Comparison of ENCODE assay signal across 1 cellular context in the genomic region with DNA sequence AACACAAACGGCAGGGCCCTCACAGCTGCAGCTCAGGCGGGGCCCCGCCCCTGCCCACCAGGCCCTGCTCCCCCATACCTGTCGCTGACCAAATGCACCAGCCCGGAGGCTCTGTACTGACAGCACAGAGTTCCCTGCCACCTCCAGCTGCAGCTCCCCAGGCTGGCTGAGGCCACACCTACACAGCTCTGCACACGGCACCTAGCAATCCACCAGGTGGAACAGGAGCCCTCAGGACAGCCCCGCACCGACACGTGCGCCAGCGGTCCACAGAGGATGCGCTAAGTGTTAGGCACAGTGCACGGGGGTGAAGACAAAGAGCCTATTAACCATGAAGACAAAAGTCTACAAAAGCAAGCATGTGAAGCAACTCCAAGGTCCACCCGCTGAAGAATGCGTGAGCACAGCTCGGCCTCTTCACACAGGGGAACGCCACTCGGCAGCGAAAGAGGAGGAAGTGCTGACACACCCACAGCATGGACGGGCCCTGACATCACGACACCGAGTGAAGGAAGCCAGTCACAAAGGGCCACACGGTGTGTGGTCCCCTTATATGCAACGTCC.
TF ChIP-seq lines count a peak whose summit lies in the region.

No MANE protein-coding gene starts in this region.

TF ChIP-seq in HepG2, 621 proteins besides CTCF, POLR2A, EP300 and RAD21 (continued from another document and continues in another):
- TF ChIP-seq, protein P1, sequence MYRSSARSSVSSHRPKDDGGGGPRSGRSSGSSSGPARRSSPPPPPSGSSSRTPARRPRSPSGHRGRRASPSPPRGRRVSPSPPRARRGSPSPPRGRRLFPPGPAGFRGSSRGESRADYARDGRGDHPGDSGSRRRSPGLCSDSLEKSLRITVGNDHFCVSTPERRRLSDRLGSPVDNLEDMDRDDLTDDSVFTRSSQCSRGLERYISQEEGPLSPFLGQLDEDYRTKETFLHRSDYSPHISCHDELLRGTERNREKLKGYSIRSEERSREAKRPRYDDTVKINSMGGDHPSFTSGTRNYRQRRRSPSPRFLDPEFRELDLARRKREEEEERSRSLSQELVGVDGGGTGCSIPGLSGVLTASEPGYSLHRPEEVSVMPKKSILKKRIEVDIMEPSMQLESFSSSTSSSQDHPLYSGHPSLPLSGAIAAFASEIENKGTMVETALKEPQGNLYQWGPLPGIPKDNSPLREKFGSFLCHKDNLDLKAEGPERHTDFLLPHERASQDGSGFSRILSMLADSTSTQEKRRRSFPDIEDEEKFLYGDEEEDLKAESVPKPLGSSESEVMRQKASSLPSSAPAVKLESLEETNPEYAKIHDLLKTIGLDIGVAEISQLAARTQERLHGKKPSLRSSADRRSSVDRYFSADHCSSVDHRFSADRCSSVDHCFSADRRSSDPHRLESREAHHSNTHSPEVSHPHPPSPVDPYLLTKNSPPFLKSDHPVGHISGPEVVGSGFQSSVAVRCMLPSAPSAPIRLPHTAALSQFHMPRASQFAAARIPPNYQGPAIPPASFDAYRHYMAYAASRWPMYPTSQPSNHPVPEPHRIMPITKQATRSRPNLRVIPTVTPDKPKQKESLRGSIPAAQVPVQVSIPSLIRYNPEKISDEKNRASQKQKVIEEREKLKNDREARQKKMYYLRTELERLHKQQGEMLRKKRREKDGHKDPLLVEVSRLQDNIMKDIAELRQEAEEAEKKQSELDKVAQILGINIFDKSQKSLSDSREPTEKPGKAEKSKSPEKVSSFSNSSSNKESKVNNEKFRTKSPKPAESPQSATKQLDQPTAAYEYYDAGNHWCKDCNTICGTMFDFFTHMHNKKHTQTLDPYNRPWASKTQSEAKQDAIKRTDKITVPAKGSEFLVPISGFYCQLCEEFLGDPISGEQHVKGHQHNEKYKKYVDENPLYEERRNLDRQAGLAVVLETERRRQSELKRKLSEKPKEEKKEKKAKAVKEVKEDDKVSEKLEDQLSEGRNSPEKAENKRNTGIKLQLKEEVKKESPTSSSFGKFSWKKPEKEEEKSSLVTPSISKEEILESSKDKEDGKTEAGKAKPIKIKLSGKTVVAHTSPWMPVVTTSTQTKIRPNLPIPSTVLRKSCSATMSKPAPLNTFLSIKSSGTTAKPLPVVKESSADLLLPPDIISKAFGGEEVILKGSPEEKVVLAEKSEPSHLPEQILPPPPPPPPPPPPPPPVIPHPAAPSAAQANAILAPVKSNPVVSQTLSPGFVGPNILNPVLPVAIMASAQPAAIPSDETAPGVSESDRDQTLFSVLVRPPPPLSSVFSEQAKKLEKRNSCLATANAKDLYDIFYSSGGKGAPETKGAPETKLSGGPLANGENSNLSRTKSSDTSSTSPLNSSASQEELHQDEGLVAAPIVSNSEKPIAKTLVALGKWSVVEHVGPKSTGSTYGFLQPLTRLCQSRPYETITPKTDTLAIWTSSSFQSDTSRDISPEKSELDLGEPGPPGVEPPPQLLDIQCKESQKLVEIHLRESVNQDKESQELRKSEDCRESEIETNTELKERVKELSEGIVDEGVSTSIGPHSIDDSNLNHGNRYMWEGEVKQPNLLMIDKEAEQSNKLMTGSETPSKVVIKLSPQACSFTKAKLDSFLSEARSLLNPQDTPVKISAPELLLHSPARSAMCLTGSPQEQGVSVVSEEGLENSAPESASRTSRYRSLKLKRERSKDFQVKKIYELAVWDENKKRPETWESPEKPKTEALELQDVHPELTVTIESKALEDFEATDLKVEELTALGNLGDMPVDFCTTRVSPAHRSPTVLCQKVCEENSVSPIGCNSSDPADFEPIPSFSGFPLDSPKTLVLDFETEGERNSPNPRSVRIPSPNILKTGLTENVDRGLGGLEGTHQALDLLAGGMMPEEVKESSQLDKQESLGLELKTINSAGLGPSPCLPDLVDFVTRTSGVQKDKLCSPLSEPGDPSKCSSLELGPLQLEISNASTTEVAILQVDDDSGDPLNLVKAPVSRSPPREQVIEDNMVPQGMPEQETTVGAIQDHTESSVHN (CRISPR knock-in tag; IDR thresholded peaks at IDR 0.05): peak; percentile 94
- TF ChIP-seq HNRNPUL1 (IDR thresholded peaks at IDR 0.05; ENCODE audit: low read depth, low read length) (no peak), MYPOP (CRISPR knock-in tag; IDR thresholded peaks at IDR 0.05) (peak; percentile 93; the same call in 1 of the 2 replicates), HDAC2 (CRISPR knock-in tag; IDR thresholded peaks at IDR 0.05) (peak; percentile 85), ZNF720 (CRISPR knock-in tag; IDR thresholded peaks at IDR 0.05) (no peak), ATRX (CRISPR knock-in tag; IDR thresholded peaks at IDR 0.05; ENCODE audit: borderline replicate concordance) (no peak), SALL2 (CRISPR knock-in tag; IDR thresholded peaks at IDR 0.05) (peak; percentile 92), ZFX (CRISPR knock-in tag; IDR thresholded peaks at IDR 0.05; ENCODE audit: low read depth) (peak; percentile 72), ZNF446 (CRISPR knock-in tag; IDR thresholded peaks at IDR 0.05) (no peak), U2AF2 (IDR thresholded peaks at IDR 0.05; ENCODE audit: low read depth, low read length) (no peak), SNRNP70 (IDR thresholded peaks at IDR 0.05; ENCODE audit: low read depth, low read length) (no peak), MEIS1 (CRISPR knock-in tag; IDR thresholded peaks at IDR 0.05; ENCODE audit: borderline replicate concordance) (peak; percentile 66; the same call in 1 of the 2 replicates), WIZ (CRISPR knock-in tag; IDR thresholded peaks at IDR 0.05) (no peak), TFE3 (CRISPR knock-in tag; IDR thresholded peaks at IDR 0.05) (peak; percentile 49; the same call in 1 of the 2 replicates), MIER3 (CRISPR knock-in tag; IDR thresholded peaks at IDR 0.05; ENCODE audit: borderline replicate concordance) (0 out of 2 replicates have a peak, but pooled peaks have one; percentile 50), CHD2 (IDR thresholded peaks at IDR 0.05; ENCODE audit: low read depth, low read length) (no peak), GATAD2A (CRISPR knock-in tag; IDR thresholded peaks at IDR 0.05) (peak; percentile 81), ZNF749 (CRISPR knock-in tag; IDR thresholded peaks at IDR 0.05; ENCODE audit: borderline replicate concordance) (no peak), ZNF230 (CRISPR knock-in tag; IDR thresholded peaks at IDR 0.05) (no peak; the same call in 1 of the 2 replicates), ZFP36 (IDR thresholded peaks at IDR 0.05; ENCODE audit: borderline replicate concordance, low read depth, low read length, partially characterized antibody) (no peak), KAT2B (IDR thresholded peaks at IDR 0.05; ENCODE audit: borderline replicate concordance, low read depth, low read length) (no peak), SATB2 (CRISPR knock-in tag; IDR thresholded peaks at IDR 0.05) (no peak), TFAP4 (IDR thresholded peaks at IDR 0.05; ENCODE audit: borderline replicate concordance, low read depth) (peak; percentile 93), ZNF496 (CRISPR knock-in tag; IDR thresholded peaks at IDR 0.05; ENCODE audit: insufficient replicate concordance) (no peak)
- TF ChIP-seq, protein P2, sequence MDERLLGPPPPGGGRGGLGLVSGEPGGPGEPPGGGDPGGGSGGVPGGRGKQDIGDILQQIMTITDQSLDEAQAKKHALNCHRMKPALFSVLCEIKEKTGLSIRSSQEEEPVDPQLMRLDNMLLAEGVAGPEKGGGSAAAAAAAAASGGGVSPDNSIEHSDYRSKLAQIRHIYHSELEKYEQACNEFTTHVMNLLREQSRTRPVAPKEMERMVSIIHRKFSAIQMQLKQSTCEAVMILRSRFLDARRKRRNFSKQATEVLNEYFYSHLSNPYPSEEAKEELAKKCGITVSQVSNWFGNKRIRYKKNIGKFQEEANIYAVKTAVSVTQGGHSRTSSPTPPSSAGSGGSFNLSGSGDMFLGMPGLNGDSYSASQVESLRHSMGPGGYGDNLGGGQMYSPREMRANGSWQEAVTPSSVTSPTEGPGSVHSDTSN (CRISPR knock-in tag; IDR thresholded peaks at IDR 0.05): no peak
- TF ChIP-seq, protein P3, sequence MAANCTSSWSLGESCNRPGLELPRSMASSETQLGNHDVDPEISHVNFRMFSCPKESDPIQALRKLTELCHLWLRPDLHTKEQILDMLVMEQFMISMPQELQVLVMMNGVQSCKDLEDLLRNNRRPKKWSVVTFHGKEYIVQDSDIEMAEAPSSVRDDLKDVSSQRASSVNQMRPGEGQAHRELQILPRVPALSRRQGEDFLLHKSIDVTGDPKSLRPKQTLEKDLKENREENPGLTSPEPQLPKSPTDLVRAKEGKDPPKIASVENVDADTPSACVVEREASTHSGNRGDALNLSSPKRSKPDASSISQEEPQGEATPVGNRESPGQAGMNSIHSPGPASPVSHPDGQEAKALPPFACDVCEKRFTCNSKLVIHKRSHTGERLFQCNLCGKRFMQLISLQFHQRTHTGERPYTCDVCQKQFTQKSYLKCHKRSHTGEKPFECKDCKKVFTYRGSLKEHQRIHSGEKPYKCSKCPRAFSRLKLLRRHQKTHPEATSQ (CRISPR knock-in tag; IDR thresholded peaks at IDR 0.05; ENCODE audit: borderline replicate concordance): peak; percentile 44; the same call in 1 of the 2 replicates
- TF ChIP-seq, protein P4, sequence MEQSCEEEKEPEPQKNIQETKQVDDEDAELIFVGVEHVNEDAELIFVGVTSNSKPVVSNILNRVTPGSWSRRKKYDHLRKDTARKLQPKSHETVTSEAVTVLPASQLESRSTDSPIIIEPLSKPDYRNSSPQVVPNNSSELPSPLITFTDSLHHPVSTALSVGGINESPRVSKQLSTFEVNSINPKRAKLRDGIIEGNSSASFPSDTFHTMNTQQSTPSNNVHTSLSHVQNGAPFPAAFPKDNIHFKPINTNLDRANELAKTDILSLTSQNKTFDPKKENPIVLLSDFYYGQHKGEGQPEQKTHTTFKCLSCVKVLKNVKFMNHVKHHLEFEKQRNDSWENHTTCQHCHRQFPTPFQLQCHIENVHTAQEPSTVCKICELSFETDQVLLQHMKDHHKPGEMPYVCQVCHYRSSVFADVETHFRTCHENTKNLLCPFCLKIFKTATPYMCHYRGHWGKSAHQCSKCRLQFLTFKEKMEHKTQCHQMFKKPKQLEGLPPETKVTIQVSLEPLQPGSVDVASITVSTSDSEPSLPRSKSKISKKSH (CRISPR knock-in tag; IDR thresholded peaks at IDR 0.05; ENCODE audit: borderline replicate concordance): 0 out of 2 replicates have a peak, but pooled peaks have one; percentile 79
- TF ChIP-seq, protein P5, sequence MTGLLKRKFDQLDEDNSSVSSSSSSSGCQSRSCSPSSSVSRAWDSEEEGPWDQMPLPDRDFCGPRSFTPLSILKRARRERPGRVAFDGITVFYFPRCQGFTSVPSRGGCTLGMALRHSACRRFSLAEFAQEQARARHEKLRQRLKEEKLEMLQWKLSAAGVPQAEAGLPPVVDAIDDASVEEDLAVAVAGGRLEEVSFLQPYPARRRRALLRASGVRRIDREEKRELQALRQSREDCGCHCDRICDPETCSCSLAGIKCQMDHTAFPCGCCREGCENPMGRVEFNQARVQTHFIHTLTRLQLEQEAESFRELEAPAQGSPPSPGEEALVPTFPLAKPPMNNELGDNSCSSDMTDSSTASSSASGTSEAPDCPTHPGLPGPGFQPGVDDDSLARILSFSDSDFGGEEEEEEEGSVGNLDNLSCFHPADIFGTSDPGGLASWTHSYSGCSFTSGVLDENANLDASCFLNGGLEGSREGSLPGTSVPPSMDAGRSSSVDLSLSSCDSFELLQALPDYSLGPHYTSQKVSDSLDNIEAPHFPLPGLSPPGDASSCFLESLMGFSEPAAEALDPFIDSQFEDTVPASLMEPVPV (CRISPR knock-in tag; IDR thresholded peaks at IDR 0.05): peak; percentile 84
- TF ChIP-seq, protein P6, sequence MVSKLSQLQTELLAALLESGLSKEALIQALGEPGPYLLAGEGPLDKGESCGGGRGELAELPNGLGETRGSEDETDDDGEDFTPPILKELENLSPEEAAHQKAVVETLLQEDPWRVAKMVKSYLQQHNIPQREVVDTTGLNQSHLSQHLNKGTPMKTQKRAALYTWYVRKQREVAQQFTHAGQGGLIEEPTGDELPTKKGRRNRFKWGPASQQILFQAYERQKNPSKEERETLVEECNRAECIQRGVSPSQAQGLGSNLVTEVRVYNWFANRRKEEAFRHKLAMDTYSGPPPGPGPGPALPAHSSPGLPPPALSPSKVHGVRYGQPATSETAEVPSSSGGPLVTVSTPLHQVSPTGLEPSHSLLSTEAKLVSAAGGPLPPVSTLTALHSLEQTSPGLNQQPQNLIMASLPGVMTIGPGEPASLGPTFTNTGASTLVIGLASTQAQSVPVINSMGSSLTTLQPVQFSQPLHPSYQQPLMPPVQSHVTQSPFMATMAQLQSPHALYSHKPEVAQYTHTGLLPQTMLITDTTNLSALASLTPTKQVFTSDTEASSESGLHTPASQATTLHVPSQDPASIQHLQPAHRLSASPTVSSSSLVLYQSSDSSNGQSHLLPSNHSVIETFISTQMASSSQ (IDR thresholded peaks at IDR 0.05; ENCODE audit: low read depth): peak; percentile 54; the same call in 1 of the 2 replicates
- TF ChIP-seq, protein P6 (CRISPR knock-in tag; IDR thresholded peaks at IDR 0.05; ENCODE audit: borderline replicate concordance): peak; percentile 88
